ENCODE assay signal across 2 cellular contexts in genomic region chr10:124388476-124388822, GRCh38.
TF ChIP-seq lines count a peak whose summit lies in the region.

No MANE protein-coding gene starts in this region.

TF ChIP-seq in H1, 55 proteins besides CTCF, POLR2A, EP300 and RAD21:
- TF ChIP-seq BACH1 (IDR thresholded peaks at IDR 0.05; ENCODE audit: low read length): no peak
- TF ChIP-seq SIN3A (conservative IDR thresholded peaks at IDR 0.05 in 1 of 2, IDR thresholded peaks at IDR 0.05 in 1 of 2; ENCODE audit: low read depth in 1 of 2, low read length in 2 of 2): no peak
- no peak for TF ChIP-seq POLR2AphosphoS5 (IDR thresholded peaks at IDR 0.05; ENCODE audit: low read depth, low read length)
- TF ChIP-seq ZNF274 (IDR thresholded peaks at IDR 0.05; ENCODE audit: borderline replicate concordance, extremely low read depth, low read length): no peak
- TF ChIP-seq TAF1 (IDR thresholded peaks at IDR 0.05; ENCODE audit: low read depth, low read length): no peak
- TF ChIP-seq NRF1 (IDR thresholded peaks at IDR 0.05; ENCODE audit: low read depth, low read length): no peak
- TF ChIP-seq TCF12 (IDR thresholded peaks at IDR 0.05; ENCODE audit: low read depth, low read length): no peak
- TF ChIP-seq, protein P1, sequence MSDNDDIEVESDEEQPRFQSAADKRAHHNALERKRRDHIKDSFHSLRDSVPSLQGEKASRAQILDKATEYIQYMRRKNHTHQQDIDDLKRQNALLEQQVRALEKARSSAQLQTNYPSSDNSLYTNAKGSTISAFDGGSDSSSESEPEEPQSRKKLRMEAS (IDR thresholded peaks at IDR 0.05): no peak
- no peak for TF ChIP-seq SRF (IDR thresholded peaks at IDR 0.05; ENCODE audit: low read depth, low read length)
- no peak for TF ChIP-seq CBX5 (IDR thresholded peaks at IDR 0.05; ENCODE audit: low read depth, low read length)
- TF ChIP-seq GABPA (IDR thresholded peaks at IDR 0.05; ENCODE audit: borderline replicate concordance, insufficient read depth, low read length): no peak
- TF ChIP-seq EGR1 (IDR thresholded peaks at IDR 0.05; ENCODE audit: borderline replicate concordance, low read depth, low read length): no peak
- TF ChIP-seq KDM4A (IDR thresholded peaks at IDR 0.05; ENCODE audit: low read depth, low read length, severe bottlenecking): no peak
- TF ChIP-seq SP2 (IDR thresholded peaks at IDR 0.05; ENCODE audit: low read length): no peak
- no peak for TF ChIP-seq CTBP2 (IDR thresholded peaks at IDR 0.05; ENCODE audit: borderline replicate concordance, insufficient read depth, insufficient read length, low read length)
- no peak for TF ChIP-seq CHD7 (IDR thresholded peaks at IDR 0.05; ENCODE audit: insufficient replicate concordance, low read length)

TF ChIP-seq in HEK293T, 16 proteins besides CTCF, POLR2A, EP300 and RAD21:
- TF ChIP-seq SP1 (IDR thresholded peaks at IDR 0.05) (no peak), L3MBTL2 (conservative IDR thresholded peaks at IDR 0.05) (no peak)
TF ChIP-seq in HEK293T: peak in this region for 0.
